ENCODE assay signal across 12 cellular contexts in the genomic region with DNA sequence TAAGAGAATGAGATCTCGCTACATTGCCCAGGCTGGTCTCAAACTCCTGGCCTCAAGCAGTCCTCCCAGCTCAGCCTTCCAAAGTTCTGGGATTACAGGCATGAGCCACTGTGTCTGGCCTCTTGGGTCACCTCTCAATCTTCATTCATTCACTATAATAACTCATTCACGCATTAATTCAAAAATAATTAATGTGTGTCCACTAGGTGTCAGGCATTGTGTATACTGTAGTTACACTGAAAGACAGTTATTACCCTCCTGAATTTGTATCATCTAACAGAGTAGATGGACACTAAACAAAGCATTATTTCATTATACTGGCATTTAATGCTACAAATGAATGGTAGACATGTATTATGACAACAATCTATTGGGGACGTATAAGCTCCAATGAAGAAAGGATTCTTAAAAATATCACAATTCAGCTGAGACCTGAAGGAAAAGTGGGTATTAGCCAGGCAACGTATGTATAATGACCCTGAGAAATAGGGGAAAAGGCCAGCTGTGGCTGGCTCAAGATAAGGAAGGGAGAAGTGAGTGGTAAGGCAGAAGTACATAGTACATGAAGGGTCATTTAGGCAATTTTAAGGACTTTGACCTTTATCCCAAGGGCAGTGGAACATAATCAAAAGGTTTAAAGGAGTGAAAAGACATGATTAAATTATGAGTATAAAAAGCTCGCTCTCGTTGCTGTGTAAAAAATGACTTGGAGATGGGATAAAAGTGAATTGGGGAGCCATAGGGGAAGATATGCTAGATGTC.
DNase-seq lines count a peak whose midpoint lies in the region; ATAC-seq and TF ChIP-seq lines count a peak whose summit lies in the region.
"Had no signal": no experiment of that assay in that cellular context is flagged by ENCODE, and none has a peak within 500 bp of the region (broad histone marks: within the 10 kb centered on the region; RNA-seq: fewer than 3 reads in every experiment).

No MANE protein-coding gene starts in this region.

- H3K9me3 ChIP-seq in cardiac muscle cell (ENCODE audit: low read depth): no peaks in the 10 kb centered on the region
- H3K9me3 ChIP-seq in thoracic aorta: no peaks in the 10 kb centered on the region
- H3K9me3 ChIP-seq: BLaER1, mucosa of descending colon had no signal

- H3K4me1 ChIP-seq in cardiac muscle cell (ENCODE audit: low read depth) (peaks cover 6% of the 10 kb centered on the region), thoracic aorta (ENCODE audit: control insufficient read depth in 1 of 2, low read depth in 2 of 2) (no peaks in the 10 kb centered on the region)
- H3K4me1 ChIP-seq: BLaER1 had no signal

- H3K36me3 Mint-ChIP-seq in stimulated activated effector memory CD8-positive, alpha-beta T cell treated with anti-CD3 and anti-CD28 coated beads, Interleukin-12 subunit alpha, Interleukin-12 subunit beta, amount 100 ng/mL, for 72 hours: no peaks in the 10 kb centered on the region

- intact Hi-C loops in Right ventricle myocardium inferior (cut with DNase I): no loop called here

- no peaks in the 10 kb centered on the region for H3K9me3 Mint-ChIP-seq in stimulated activated effector memory CD8-positive, alpha-beta T cell treated with anti-CD3 and anti-CD28 coated beads, Interleukin-12 subunit alpha, Interleukin-12 subunit beta, amount 100 ng/mL, for 72 hours

- H3K27ac Mint-ChIP-seq in stimulated activated effector memory CD8-positive, alpha-beta T cell treated with anti-CD3 and anti-CD28 coated beads, Interleukin-12 subunit alpha, Interleukin-12 subunit beta, amount 100 ng/mL, for 72 hours: no peak overlapping the region

- H3K4me1 Mint-ChIP-seq in stimulated activated effector memory CD8-positive, alpha-beta T cell treated with anti-CD3 and anti-CD28 coated beads, Interleukin-12 subunit alpha, Interleukin-12 subunit beta, amount 100 ng/mL, for 72 hours: no peaks in the 10 kb centered on the region

- H3K4me3 ChIP-seq in cardiac muscle cell (no peak overlapping the region), fibroblast of mammary gland (ENCODE audit: control insufficient read depth, low read depth, low read length) (no peak overlapping the region), thoracic aorta (no peak overlapping the region)
- H3K4me3 ChIP-seq: BLaER1, mucosa of descending colon had no signal

- no peak for ATAC-seq in Right ventricle myocardium inferior
- ATAC-seq in thoracic aorta (ENCODE audit: insufficient number of reproducible peaks, low FRiP score, low read depth): no peak
- no peak for ATAC-seq in GM19397 (IDR thresholded peaks at IDR 0.05; ENCODE audit: unreplicated experiment)
- ATAC-seq in stimulated activated effector memory CD8-positive, alpha-beta T cell treated with anti-CD3 and anti-CD28 coated beads, Interleukin-12 subunit alpha, Interleukin-12 subunit beta, amount 100 ng/mL, for 72 hours: no peak
- ATAC-seq: mucosa of descending colon had no signal

- H3K27me3 ChIP-seq in cardiac muscle cell (no peaks in the 10 kb centered on the region), thoracic aorta (replicated peaks; ENCODE audit: insufficient read depth) (no peaks in the 10 kb centered on the region)
- H3K27me3 ChIP-seq: BLaER1 had no signal

- TF ChIP-seq CTCF in cardiac muscle cell (IDR thresholded peaks at IDR 0.05; ENCODE audit: low read depth, low read length) (peak; percentile 27), fibroblast of mammary gland (conservative IDR thresholded peaks at IDR 0.05; ENCODE audit: control insufficient read depth, insufficient read depth, low read depth, low read length) (peak; percentile 13), thoracic aorta (IDR thresholded peaks at IDR 0.05) (peak; percentile 10)

- no peak overlapping the region for H3K4me3 Mint-ChIP-seq in stimulated activated effector memory CD8-positive, alpha-beta T cell treated with anti-CD3 and anti-CD28 coated beads, Interleukin-12 subunit alpha, Interleukin-12 subunit beta, amount 100 ng/mL, for 72 hours

- H3K27ac ChIP-seq in cardiac muscle cell (no peak overlapping the region), thoracic aorta (no peak overlapping the region)
- H3K27ac ChIP-seq: BLaER1 had no signal

- DNase-seq in cardiac muscle cell (ENCODE audit: low read depth in 1 of 2, low spot score in 1 of 2) (peak in 1 of 2 donors; percentile 25), Right ventricle myocardium inferior (ENCODE audit: missing footprints) (no peak), RPMI7951 (ENCODE audit: low read depth) (peak; percentile 10), fibroblast of mammary gland (ENCODE audit: low read depth) (peak; percentile 11), thoracic aorta (ENCODE audit: low spot score) (no peak)
- DNase-seq in stimulated activated effector memory CD8-positive, alpha-beta T cell treated with anti-CD3 and anti-CD28 coated beads, Interleukin-12 subunit alpha, Interleukin-12 subunit beta, amount 100 ng/mL, for 72 hours (ENCODE audit: low spot score in 2 of 2): no peak
- DNase-seq in central memory CD4-positive, alpha-beta T cell: no peak
- DNase-seq: mucosa of descending colon, NCI-H2029, SIG-M5 had no signal

- peaks cover 9% of the 10 kb centered on the region for H3K36me3 ChIP-seq in cardiac muscle cell
- H3K36me3 ChIP-seq in thoracic aorta: peaks cover 4% of the 10 kb centered on the region

Comparison
In these comparisons a context has a peak if more than half of its experiments do, and no peak if none do; other contexts are left out.
1. DNase-seq: peak in RPMI7951 (single experiment) and fibroblast of mammary gland (single experiment); none in Right ventricle myocardium inferior (single experiment), thoracic aorta (single experiment), stimulated activated effector memory CD8-positive, alpha-beta T cell treated with anti-CD3 and anti-CD28 coated beads, Interleukin-12 subunit alpha, Interleukin-12 subunit beta, amount 100 ng/mL, for 72 hours (0 of 2) and central memory CD4-positive, alpha-beta T cell (single experiment).
2. Peak in every context shown above with its lines, with median percentiles within 50 percentile points of each other: CTCF ChIP-seq.